In genomic region chr3:82654708-82655107, GRCh38 we compare ENCODE assay signal across 20 cellular contexts.
"Had no signal": no experiment of that assay in that cellular context is flagged by ENCODE, and none has a peak within 500 bp of the region (broad histone marks: within the 10 kb centered on the region; RNA-seq: fewer than 3 reads in every experiment).

No MANE protein-coding gene starts in this region.

- H3K4me1 ChIP-seq: pancreas, right lobe of liver, stomach, upper lobe of right lung had no signal

- H3K4me3 ChIP-seq: cardiac muscle cell, pancreas, right lobe of liver, stomach, upper lobe of right lung had no signal

- H3K27me3 ChIP-seq: cardiac muscle cell, neutrophil, pancreas, right lobe of liver, stomach, upper lobe of right lung had no signal

- DNase-seq: activated B cell treated with CpG ODN at 0.5 μM for 24 hours; activated CD4-positive, alpha-beta memory T cell treated with anti-CD3 and anti-CD28 coated beads, Interleukin-2, amount 10 ng/mL, durations not matched to agents 7 days and 5 days; activated CD4-positive, alpha-beta T cell treated with anti-CD3 and anti-CD28 coated beads for 48 hours; activated CD8-positive, alpha-beta memory T cell treated with anti-CD3 and anti-CD28 coated beads, Interleukin-2, amount 10 ng/mL, durations not matched to agents 7 days and 5 days; activated naive CD4-positive, alpha-beta T cell; activated naive CD8-positive, alpha-beta T cell treated with anti-CD3 and anti-CD28 coated beads, Interleukin-2, amount 10 ng/mL, durations not matched to agents 7 days and 5 days; amygdala; dermis blood vessel endothelial cell; effector memory CD8-positive, alpha-beta T cell; mesenchymal stem cell; natural killer cell; pancreas; right lobe of liver; small intestine; stimulated activated CD4-positive, alpha-beta T cell treated with anti-CD3 and anti-CD28 coated beads, Interleukin-4, amount 100 ng/mL, for 24 hours; stomach; upper lobe of right lung had no signal

- H3K9me3 ChIP-seq: neutrophil, pancreas, right lobe of liver, upper lobe of right lung had no signal

- H3K27ac ChIP-seq: cardiac muscle cell, neutrophil, pancreas, right lobe of liver, stomach, upper lobe of right lung had no signal

- ATAC-seq: activated CD8-positive, alpha-beta memory T cell treated with anti-CD3 and anti-CD28 coated beads, Interleukin-2, amount 10 ng/mL, durations not matched to agents 7 days and 5 days; effector memory CD8-positive, alpha-beta T cell; natural killer cell; pancreas; right lobe of liver; stimulated activated effector memory CD8-positive, alpha-beta T cell treated with anti-CD3 and anti-CD28 coated beads, Interleukin-12 subunit alpha, Interleukin-12 subunit beta, amount 100 ng/mL, for 72 hours; upper lobe of right lung had no signal

- H3K36me3 ChIP-seq: cardiac muscle cell, neutrophil, pancreas, right lobe of liver, stomach, upper lobe of right lung had no signal
